37 cellular contexts compared by ENCODE assay signal in genomic region chrX:21131786-21132185, GRCh38.
DNase-seq lines count a peak whose midpoint lies in the region; ATAC-seq, FAIRE-seq and TF ChIP-seq lines count a peak whose summit lies in the region.
"Had no signal": no experiment of that assay in that cellular context is flagged by ENCODE, and none has a peak within 500 bp of the region (broad histone marks: within the 10 kb centered on the region; RNA-seq: fewer than 3 reads in every experiment).

No MANE protein-coding gene starts in this region.

- CTCF ChIA-PET in activated CD8-positive, alpha-beta memory T cell treated with anti-CD3 and anti-CD28 coated beads, Interleukin-2, amount 10 ng/mL, durations not matched to agents 7 days and 5 days (lab: Charles Lee) = no interaction called here

- no peak for ATAC-seq in activated CD8-positive, alpha-beta memory T cell treated with anti-CD3 and anti-CD28 coated beads, Interleukin-2, amount 10 ng/mL, durations not matched to agents 7 days and 5 days
- ATAC-seq in psoas muscle = no peak
- ATAC-seq: A549; CD8-positive, alpha-beta T cell had no signal

- H3K4me1 Mint-ChIP-seq in astrocyte (ENCODE audit: low read depth, unreplicated experiment) = no peaks in the 10 kb centered on the region
- H3K4me1 Mint-ChIP-seq in activated CD8-positive, alpha-beta memory T cell treated with anti-CD3 and anti-CD28 coated beads, Interleukin-2, amount 10 ng/mL, durations not matched to agents 7 days and 5 days = no peaks in the 10 kb centered on the region
- H3K4me1 Mint-ChIP-seq: B cell; CD14-positive monocyte; CD4-positive, alpha-beta memory T cell; CD4-positive, CD25-positive, alpha-beta regulatory T cell; CD8-positive, alpha-beta memory T cell had no signal

- no peak overlapping the region for H3K27ac Mint-ChIP-seq in astrocyte (ENCODE audit: unreplicated experiment)
- H3K27ac Mint-ChIP-seq in activated CD8-positive, alpha-beta memory T cell treated with anti-CD3 and anti-CD28 coated beads, Interleukin-2, amount 10 ng/mL, durations not matched to agents 7 days and 5 days = no peak overlapping the region
- H3K27ac Mint-ChIP-seq: B cell; CD14-positive monocyte; CD4-positive, alpha-beta memory T cell; CD4-positive, alpha-beta T cell; CD4-positive, CD25-positive, alpha-beta regulatory T cell; CD8-positive, alpha-beta memory T cell; CD8-positive, alpha-beta T cell had no signal

- no peaks in the 10 kb centered on the region for H3F3A ChIP-seq in smooth muscle cell (ENCODE audit: low read depth)

- H3K36me3 ChIP-seq in astrocyte (ENCODE audit: insufficient read depth, low read length) (no peaks in the 10 kb centered on the region), smooth muscle cell (ENCODE audit: low read depth) (no peaks in the 10 kb centered on the region), psoas muscle (ENCODE audit: insufficient read depth in 1 of 2, low read depth in 1 of 2) (no peaks in the 10 kb centered on the region)
- H3K36me3 ChIP-seq: BE2C; BLaER1; BLaER1 treated with 17β-estradiol and CSF1 and Interleukin-3, amounts not matched to agents 10 nM and 100 nM had no signal

- H4K20me1 ChIP-seq in astrocyte (ENCODE audit: insufficient read depth, low read length) (no peaks in the 10 kb centered on the region), smooth muscle cell (ENCODE audit: low read depth) (no peaks in the 10 kb centered on the region)
- H4K20me1 ChIP-seq: BLaER1; BLaER1 treated with 17β-estradiol and CSF1 and Interleukin-3, amounts not matched to agents 10 nM and 100 nM had no signal

- intact Hi-C loops in psoas muscle (cut with DNase I) = no loop called here

- no peaks in the 10 kb centered on the region for H3K27me3 ChIP-seq in astrocyte (ENCODE audit: insufficient read depth, low read length)
- H3K27me3 ChIP-seq in smooth muscle cell (ENCODE audit: low read depth) = no peaks in the 10 kb centered on the region
- H3K27me3 ChIP-seq in psoas muscle (ENCODE audit: insufficient read depth in 3 of 3, low read length in 2 of 3) = no peaks in the 10 kb centered on the region
- H3K27me3 ChIP-seq: BE2C; BLaER1; BLaER1 treated with 17β-estradiol and CSF1 and Interleukin-3, amounts not matched to agents 10 nM and 100 nM had no signal

- peak; percentile 66 for DNase-seq in NCI-H226
- peak; percentile 78 for DNase-seq in amniotic epithelial cell (ENCODE audit: low read depth)
- DNase-seq in astrocyte (ENCODE audit: low read depth) = peak; percentile 3
- no peak for DNase-seq in smooth muscle cell (lab: John Stamatoyannopoulos, UW; ENCODE audit: unreplicated experiment)
- no peak for DNase-seq in activated CD8-positive, alpha-beta memory T cell treated with anti-CD3 and anti-CD28 coated beads, Interleukin-2, amount 10 ng/mL, durations not matched to agents 7 days and 5 days
- no peak for DNase-seq in RPMI8226
- no peak for DNase-seq in psoas muscle
- no peak for DNase-seq in activated CD8-positive, alpha-beta memory T cell treated with anti-CD3 and anti-CD28 coated beads, Interleukin-2, amount 50 U/mL, for 4 hours
- DNase-seq: 8988T; ACHN; AML-193; BE2C; C1 segment of cervical spinal cord; Caco-2; Calu3; CD4-positive, alpha-beta memory T cell; CD4-positive, alpha-beta T cell; CD4-positive, CD25-positive, alpha-beta regulatory T cell; CD8-positive, alpha-beta memory T cell; CD8-positive, alpha-beta T cell; COR-L47; DMS 273 treated with DMSO at 0.1 percent for 48 hours; DMS153; DMS53; DMS79; DMS79 treated with DMSO at 0.1 percent for 48 hours; DND-41; EL had no signal

- TF ChIP-seq CTCF in astrocyte (IDR thresholded peaks at IDR 0.05; ENCODE audit: insufficient read depth, low read depth, low read length) = no peak
- TF ChIP-seq CTCF in smooth muscle cell (IDR thresholded peaks at IDR 0.05; ENCODE audit: borderline replicate concordance, insufficient read depth, poor library complexity, severe bottlenecking) = no peak
- no peak for TF ChIP-seq CTCF in psoas muscle (IDR thresholded peaks at IDR 0.05)

- H3K4me2 ChIP-seq in astrocyte (ENCODE audit: low read length) (no peak overlapping the region), smooth muscle cell (no peak overlapping the region)
- H3K4me2 ChIP-seq: A549; BLaER1; BLaER1 treated with 17β-estradiol and CSF1 and Interleukin-3, amounts not matched to agents 10 nM and 100 nM had no signal

- no peak overlapping the region for H3K4me3 Mint-ChIP-seq in astrocyte (ENCODE audit: unreplicated experiment)
- H3K4me3 Mint-ChIP-seq in activated CD8-positive, alpha-beta memory T cell treated with anti-CD3 and anti-CD28 coated beads, Interleukin-2, amount 10 ng/mL, durations not matched to agents 7 days and 5 days = no peak overlapping the region
- H3K4me3 Mint-ChIP-seq: B cell; CD14-positive monocyte; CD4-positive, alpha-beta memory T cell; CD4-positive, alpha-beta T cell; CD4-positive, CD25-positive, alpha-beta regulatory T cell; CD8-positive, alpha-beta memory T cell; CD8-positive, alpha-beta T cell had no signal

- H3K4me1 ChIP-seq in astrocyte (ENCODE audit: insufficient read depth, low read length) = no peaks in the 10 kb centered on the region
- H3K4me1 ChIP-seq in smooth muscle cell (ENCODE audit: low read depth) = no peaks in the 10 kb centered on the region
- H3K4me1 ChIP-seq in psoas muscle = no peaks in the 10 kb centered on the region
- H3K4me1 ChIP-seq: A549; BE2C; BLaER1; BLaER1 treated with 17β-estradiol and CSF1 and Interleukin-3, amounts not matched to agents 10 nM and 100 nM; Caco-2 had no signal

- H3K9me3 Mint-ChIP-seq in astrocyte (ENCODE audit: unreplicated experiment) = peaks cover 2% of the 10 kb centered on the region
- H3K9me3 Mint-ChIP-seq in activated CD8-positive, alpha-beta memory T cell treated with anti-CD3 and anti-CD28 coated beads, Interleukin-2, amount 10 ng/mL, durations not matched to agents 7 days and 5 days (ENCODE audit: low read depth) = no peaks in the 10 kb centered on the region
- H3K9me3 Mint-ChIP-seq: CD4-positive, alpha-beta T cell; CD8-positive, alpha-beta T cell had no signal

- H3K79me2 ChIP-seq in astrocyte (ENCODE audit: insufficient read depth, low read length) (no peaks in the 10 kb centered on the region), smooth muscle cell (ENCODE audit: low read depth) (no peaks in the 10 kb centered on the region)

- H3K27ac ChIP-seq in astrocyte (ENCODE audit: low read depth, low read length) (no peak overlapping the region), smooth muscle cell (ENCODE audit: low read depth) (peak overlapping the region; percentile 38), psoas muscle (no peak overlapping the region)
- H3K27ac ChIP-seq: 22Rv1; A549; BLaER1; BLaER1 treated with 17β-estradiol and CSF1 and Interleukin-3, amounts not matched to agents 10 nM and 100 nM; C4-2B had no signal

- H3K27me3 Mint-ChIP-seq in astrocyte (ENCODE audit: low read depth, unreplicated experiment) = no peaks in the 10 kb centered on the region
- H3K27me3 Mint-ChIP-seq in activated CD8-positive, alpha-beta memory T cell treated with anti-CD3 and anti-CD28 coated beads, Interleukin-2, amount 10 ng/mL, durations not matched to agents 7 days and 5 days = no peaks in the 10 kb centered on the region
- H3K27me3 Mint-ChIP-seq: B cell; CD4-positive, alpha-beta memory T cell; CD4-positive, alpha-beta T cell; CD4-positive, CD25-positive, alpha-beta regulatory T cell; CD8-positive, alpha-beta memory T cell had no signal

- H2AFZ ChIP-seq in astrocyte (ENCODE audit: low read depth, low read length) (no peak overlapping the region), smooth muscle cell (ENCODE audit: low read depth) (no peak overlapping the region)

- H3K4me3 ChIP-seq in astrocyte (ENCODE audit: insufficient read depth, low read depth, low read length) = no peak overlapping the region
- H3K4me3 ChIP-seq in smooth muscle cell = no peak overlapping the region
- no peak overlapping the region for H3K4me3 ChIP-seq in psoas muscle
- H3K4me3 ChIP-seq: A549; BLaER1; BLaER1 treated with 17β-estradiol and CSF1 and Interleukin-3, amounts not matched to agents 10 nM and 100 nM had no signal

- H3K9me3 ChIP-seq in astrocyte (ENCODE audit: insufficient read depth, low read depth, low read length) (no peaks in the 10 kb centered on the region), smooth muscle cell (replicated peaks; ENCODE audit: low read depth) (no peaks in the 10 kb centered on the region), psoas muscle (no peaks in the 10 kb centered on the region)
- H3K9me3 ChIP-seq: A549, BE2C, BLaER1, Caco-2 had no signal

- H3K9ac ChIP-seq in astrocyte (ENCODE audit: low read length) = no peak overlapping the region
- H3K9ac ChIP-seq in smooth muscle cell (ENCODE audit: low read depth) = no peak overlapping the region
- H3K9ac ChIP-seq: BLaER1; BLaER1 treated with 17β-estradiol and CSF1 and Interleukin-3, amounts not matched to agents 10 nM and 100 nM had no signal

- 89% methylated on average over 2 of the region's 2 CpGs for WGBS in smooth muscle cell (ENCODE audit: low lambda C conversion rate)
- 80 to 86% (median 83%) methylated on average over 2 of the region's 2 CpGs for WGBS in psoas muscle, 3 donors

- H3K36me3 Mint-ChIP-seq in astrocyte (ENCODE audit: low read depth, unreplicated experiment) = no peaks in the 10 kb centered on the region
- no peaks in the 10 kb centered on the region for H3K36me3 Mint-ChIP-seq in activated CD8-positive, alpha-beta memory T cell treated with anti-CD3 and anti-CD28 coated beads, Interleukin-2, amount 10 ng/mL, durations not matched to agents 7 days and 5 days
- H3K36me3 Mint-ChIP-seq: CD14-positive monocyte; CD4-positive, alpha-beta memory T cell; CD4-positive, CD25-positive, alpha-beta regulatory T cell; CD8-positive, alpha-beta memory T cell; CD8-positive, alpha-beta T cell had no signal

- FAIRE-seq in astrocyte (lab: Jason Lieb, UNC) = no peak
- FAIRE-seq: A204.1, D721Med had no signal

Comparison
In these comparisons a context has a peak if more than half of its experiments do, and no peak if none do; other contexts are left out.
1. DNase-seq: peak in NCI-H226 (single experiment), amniotic epithelial cell (single experiment) and astrocyte (single experiment); none in smooth muscle cell (single experiment), activated CD8-positive, alpha-beta memory T cell treated with anti-CD3 and anti-CD28 coated beads, Interleukin-2, amount 10 ng/mL, durations not matched to agents 7 days and 5 days (single experiment), RPMI8226 (single experiment), psoas muscle (0 of 2) and activated CD8-positive, alpha-beta memory T cell treated with anti-CD3 and anti-CD28 coated beads, Interleukin-2, amount 50 U/mL, for 4 hours (single experiment).